ENCODE assay signal across 8 cellular contexts in genomic region chr1:186828612-186829542, GRCh38. TPM values are rescaled to one million over a fixed set of nuclear protein-coding genes. Genes with fewer than 3 reads are reported as not detected.
A peak's percentile ranks its signal among the peaks of the same experiment; 100 is the strongest.
DNase-seq lines count a peak whose midpoint lies in the region; ATAC-seq, FAIRE-seq and TF ChIP-seq lines count a peak whose summit lies in the region.

PLA2G4A (plus strand) TSS chr1:186828949; CDS start chr1:186854355, 25,406 bp downstream.

- H3K36me3 ChIP-seq in astrocyte (ENCODE audit: insufficient read depth, low read length) = no peaks in the 10 kb centered on the region

- DNase-seq in 8988T (peak; percentile 6), NCI-H524 treated with DMSO at 0.1 percent for 48 hours (lab: John Stamatoyannopoulos, UW) (peak; percentile 8), astrocyte (ENCODE audit: low read depth) (peak; percentile 76), hepatic stellate cell (ENCODE audit: low spot score) (peak; percentile 51), retina (peak; percentile 55), middle frontal gyrus (ENCODE audit: extremely low spot score, low spot score) (no peak)

- H3K27me3 Mint-ChIP-seq in astrocyte (ENCODE audit: low read depth, unreplicated experiment) = no peaks in the 10 kb centered on the region

- H3K27ac Mint-ChIP-seq in astrocyte (ENCODE audit: unreplicated experiment) = no peak within 1 kb of the TSS

- H3K9ac ChIP-seq in astrocyte (ENCODE audit: low read length) = peak within 1 kb of the TSS; percentile 93

- peak within 1 kb of the TSS; percentile 83 for H2AFZ ChIP-seq in astrocyte (ENCODE audit: low read depth, low read length)

- ATAC-seq in GM18499 (IDR thresholded peaks at IDR 0.05; ENCODE audit: insufficient read depth, unreplicated experiment) (peak; percentile 70), HG02840 (IDR thresholded peaks at IDR 0.05; ENCODE audit: low FRiP score, unreplicated experiment) (peak; percentile 69)

- peak within 1 kb of the TSS; percentile 93 for H3K4me3 ChIP-seq in astrocyte (ENCODE audit: insufficient read depth, low read depth, low read length)

- no peaks in the 10 kb centered on the region for H3K9me3 Mint-ChIP-seq in astrocyte (ENCODE audit: unreplicated experiment)

- H3K36me3 Mint-ChIP-seq in astrocyte (ENCODE audit: low read depth, unreplicated experiment) = no peaks in the 10 kb centered on the region

- no peaks in the 10 kb centered on the region for H3K79me2 ChIP-seq in astrocyte (ENCODE audit: insufficient read depth, low read length)

- no peak for FAIRE-seq in astrocyte (lab: Jason Lieb, UNC)

- H3K4me1 ChIP-seq in astrocyte (ENCODE audit: insufficient read depth, low read length) = no peaks in the 10 kb centered on the region

- H4K20me1 ChIP-seq in astrocyte (ENCODE audit: insufficient read depth, low read length) = no peaks in the 10 kb centered on the region

- H3K4me1 Mint-ChIP-seq in astrocyte (ENCODE audit: low read depth, unreplicated experiment) = no peaks in the 10 kb centered on the region

- peak within 1 kb of the TSS; percentile 90 for H3K4me3 Mint-ChIP-seq in astrocyte (ENCODE audit: unreplicated experiment)

- H3K4me2 ChIP-seq in astrocyte (ENCODE audit: low read length) = peak within 1 kb of the TSS; percentile 97

- peak within 1 kb of the TSS; percentile 73 for H3K27ac ChIP-seq in astrocyte (ENCODE audit: low read depth, low read length)

- H3K27me3 ChIP-seq in astrocyte (ENCODE audit: insufficient read depth, low read length) = no peaks in the 10 kb centered on the region

- no peak for TF ChIP-seq CTCF in astrocyte (IDR thresholded peaks at IDR 0.05; ENCODE audit: insufficient read depth, low read depth, low read length)

- H3K9me3 ChIP-seq in astrocyte (ENCODE audit: insufficient read depth, low read depth, low read length) = no peaks in the 10 kb centered on the region

RNA-seq across cellular contexts. Expression of gene PLA2G4A, which starts in this region (rescaled TPM):
- 1.4 and 1.9 TPM in 2 replicates for total RNA-seq in astrocyte
